In the genomic region with DNA sequence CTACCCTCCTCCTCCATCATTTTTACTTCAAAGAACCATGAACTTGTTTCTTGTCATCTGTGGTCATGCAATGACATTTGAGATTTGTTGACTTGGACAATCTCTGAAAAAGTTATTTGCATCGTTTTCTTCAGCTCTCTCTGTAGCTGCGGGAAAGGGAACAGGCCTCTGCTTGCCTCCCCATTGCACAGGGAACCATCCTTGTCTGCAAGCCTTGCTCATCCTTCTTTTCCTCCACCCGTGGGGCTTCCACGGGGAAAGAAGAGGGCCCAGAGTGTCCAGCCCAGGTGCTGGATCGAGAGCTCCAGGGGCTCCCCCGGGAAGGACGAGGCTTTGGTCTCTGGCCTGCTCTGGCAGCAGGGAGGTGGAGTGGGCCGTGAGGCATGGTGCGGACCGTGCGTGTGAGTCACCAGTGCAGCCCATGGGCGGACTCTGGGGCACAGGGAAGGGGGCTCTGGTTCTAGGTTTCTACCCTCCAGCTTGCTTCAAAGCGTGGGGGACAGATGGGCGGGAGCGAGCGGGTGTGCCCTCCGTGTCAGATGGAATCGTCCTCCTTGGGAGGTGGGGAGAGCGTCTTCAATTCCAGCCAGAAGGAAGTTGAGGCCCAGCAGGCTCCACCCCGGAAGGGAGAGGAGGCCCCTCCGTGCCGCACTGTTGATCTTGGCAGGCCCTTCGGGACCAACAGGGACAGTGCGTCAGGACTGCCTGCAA, we compare ENCODE assay signal across 1 cellular context.
TF ChIP-seq lines count a peak whose summit lies in the region.

No MANE protein-coding gene starts in this region.

TF ChIP-seq in HepG2, 621 proteins besides CTCF, POLR2A, EP300 and RAD21:
- no peak for TF ChIP-seq CHD4 (IDR thresholded peaks at IDR 0.05; ENCODE audit: borderline replicate concordance, low read length)
- TF ChIP-seq, protein P1, sequence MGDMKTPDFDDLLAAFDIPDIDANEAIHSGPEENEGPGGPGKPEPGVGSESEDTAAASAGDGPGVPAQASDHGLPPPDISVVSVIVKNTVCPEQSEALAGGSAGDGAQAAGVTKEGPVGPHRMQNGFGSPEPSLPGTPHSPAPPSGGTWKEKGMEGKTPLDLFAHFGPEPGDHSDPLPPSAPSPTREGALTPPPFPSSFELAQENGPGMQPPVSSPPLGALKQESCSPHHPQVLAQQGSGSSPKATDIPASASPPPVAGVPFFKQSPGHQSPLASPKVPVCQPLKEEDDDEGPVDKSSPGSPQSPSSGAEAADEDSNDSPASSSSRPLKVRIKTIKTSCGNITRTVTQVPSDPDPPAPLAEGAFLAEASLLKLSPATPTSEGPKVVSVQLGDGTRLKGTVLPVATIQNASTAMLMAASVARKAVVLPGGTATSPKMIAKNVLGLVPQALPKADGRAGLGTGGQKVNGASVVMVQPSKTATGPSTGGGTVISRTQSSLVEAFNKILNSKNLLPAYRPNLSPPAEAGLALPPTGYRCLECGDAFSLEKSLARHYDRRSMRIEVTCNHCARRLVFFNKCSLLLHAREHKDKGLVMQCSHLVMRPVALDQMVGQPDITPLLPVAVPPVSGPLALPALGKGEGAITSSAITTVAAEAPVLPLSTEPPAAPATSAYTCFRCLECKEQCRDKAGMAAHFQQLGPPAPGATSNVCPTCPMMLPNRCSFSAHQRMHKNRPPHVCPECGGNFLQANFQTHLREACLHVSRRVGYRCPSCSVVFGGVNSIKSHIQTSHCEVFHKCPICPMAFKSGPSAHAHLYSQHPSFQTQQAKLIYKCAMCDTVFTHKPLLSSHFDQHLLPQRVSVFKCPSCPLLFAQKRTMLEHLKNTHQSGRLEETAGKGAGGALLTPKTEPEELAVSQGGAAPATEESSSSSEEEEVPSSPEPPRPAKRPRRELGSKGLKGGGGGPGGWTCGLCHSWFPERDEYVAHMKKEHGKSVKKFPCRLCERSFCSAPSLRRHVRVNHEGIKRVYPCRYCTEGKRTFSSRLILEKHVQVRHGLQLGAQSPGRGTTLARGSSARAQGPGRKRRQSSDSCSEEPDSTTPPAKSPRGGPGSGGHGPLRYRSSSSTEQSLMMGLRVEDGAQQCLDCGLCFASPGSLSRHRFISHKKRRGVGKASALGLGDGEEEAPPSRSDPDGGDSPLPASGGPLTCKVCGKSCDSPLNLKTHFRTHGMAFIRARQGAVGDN (CRISPR knock-in tag; IDR thresholded peaks at IDR 0.05) = 0 out of 2 replicates have a peak, but pooled peaks have one; percentile 9
